21 cellular contexts compared by ENCODE assay signal in genomic region chr10:1406172-1406975, GRCh38.
"Had no signal": no experiment of that assay in that cellular context is flagged by ENCODE, and none has a peak within 500 bp of the region (broad histone marks: within the 10 kb centered on the region; RNA-seq: fewer than 3 reads in every experiment).

No MANE protein-coding gene starts in this region.

- H3K4me3 ChIP-seq: body of pancreas, gastroesophageal sphincter, left lung, right lobe of liver, skin epidermis, transverse colon had no signal

- H3K27me3 Mint-ChIP-seq: activated naive CD4-positive, alpha-beta T cell treated with anti-CD3 and anti-CD28 coated beads, Interleukin-2, amount 50 U/mL, for 24 hours; dendritic cell treated with granulocyte-macrophage colony-stimulating factor and Interleukin-4, amounts not matched to agents 40 ng/mL and 50 ng/mL, for 4 days had no signal

- H3K36me3 ChIP-seq: gastroesophageal sphincter, left lung, right lobe of liver, transverse colon had no signal

- H3K27ac Mint-ChIP-seq: activated CD4-positive, alpha-beta T cell treated with anti-CD3 and anti-CD28 coated beads for 36 hours; activated naive CD4-positive, alpha-beta T cell treated with anti-CD3 and anti-CD28 coated beads, Interleukin-2, amount 50 U/mL, for 24 hours; dendritic cell treated with granulocyte-macrophage colony-stimulating factor and Interleukin-4, amounts not matched to agents 40 ng/mL and 50 ng/mL, for 4 days; natural killer cell treated with Interleukin-12 subunit alpha and Interleukin-12 subunit beta and Interleukin-15 and Interleukin-18, amount 100 ng/mL, for 72 hours; stimulated activated memory B cell treated with anti-CD40 and anti-IgM and Interleukin-4, amounts not matched to agents 10 μg/mL and 1 μg/mL and 100 μg/mL, for 72 hours had no signal

- H3K4me1 ChIP-seq: body of pancreas, gastroesophageal sphincter, left lung, right lobe of liver, transverse colon had no signal

- H3K27me3 ChIP-seq: body of pancreas, right lobe of liver had no signal

- ATAC-seq: activated CD4-positive, alpha-beta T cell treated with anti-CD3 and anti-CD28 coated beads for 36 hours; body of pancreas; gastroesophageal sphincter; left lung; natural killer cell treated with Interleukin-12 subunit alpha and Interleukin-12 subunit beta and Interleukin-15 and Interleukin-18, amount 100 ng/mL, for 72 hours; right lobe of liver; stimulated activated memory B cell treated with anti-CD40 and anti-IgM and Interleukin-4, amounts not matched to agents 10 μg/mL and 1 μg/mL and 100 μg/mL, for 72 hours had no signal

- H3K27ac ChIP-seq: body of pancreas, gastroesophageal sphincter, left lung, right lobe of liver, skin epidermis, transverse colon had no signal

- DNase-seq: activated CD4-positive, alpha-beta T cell treated with anti-CD3 and anti-CD28 coated beads for 36 hours; activated CD4-positive, alpha-beta T cell treated with anti-CD3 and anti-CD28 coated beads, Interleukin-2, amount 50 U/mL, for 4 hours; activated gamma-delta T cell treated with Interleukin-2 at 50 U/mL for 16 hours; activated T-cell treated with anti-CD3 and anti-CD28 coated beads for 4 hours; anterior cingulate cortex; body of pancreas; effector CD8-positive, alpha-beta T cell; kidney; left lung; mammary epithelial cell; midbrain; stimulated activated CD4-positive, alpha-beta T cell treated with anti-CD3 and anti-CD28 coated beads, Interleukin-2, amount 100 ng/mL, for 24 hours; T-helper 9 cell; transverse colon had no signal

- H3K36me3 Mint-ChIP-seq: activated naive CD4-positive, alpha-beta T cell treated with anti-CD3 and anti-CD28 coated beads, Interleukin-2, amount 50 U/mL, for 24 hours; natural killer cell treated with Interleukin-12 subunit alpha and Interleukin-12 subunit beta and Interleukin-15 and Interleukin-18, amount 100 ng/mL, for 72 hours; stimulated activated memory B cell treated with anti-CD40 and anti-IgM and Interleukin-4, amounts not matched to agents 10 μg/mL and 1 μg/mL and 100 μg/mL, for 72 hours had no signal

- H3K9me3 ChIP-seq: body of pancreas, gastroesophageal sphincter, left lung, right lobe of liver, transverse colon had no signal

- H3K4me1 Mint-ChIP-seq: activated CD4-positive, alpha-beta T cell treated with anti-CD3 and anti-CD28 coated beads for 36 hours; activated naive CD4-positive, alpha-beta T cell treated with anti-CD3 and anti-CD28 coated beads, Interleukin-2, amount 50 U/mL, for 24 hours; stimulated activated memory B cell treated with anti-CD40 and anti-IgM and Interleukin-4, amounts not matched to agents 10 μg/mL and 1 μg/mL and 100 μg/mL, for 72 hours had no signal

- H3K4me3 Mint-ChIP-seq: activated CD4-positive, alpha-beta T cell treated with anti-CD3 and anti-CD28 coated beads for 36 hours; activated naive CD4-positive, alpha-beta T cell treated with anti-CD3 and anti-CD28 coated beads, Interleukin-2, amount 50 U/mL, for 24 hours; dendritic cell treated with granulocyte-macrophage colony-stimulating factor and Interleukin-4, amounts not matched to agents 40 ng/mL and 50 ng/mL, for 4 days; natural killer cell treated with Interleukin-12 subunit alpha and Interleukin-12 subunit beta and Interleukin-15 and Interleukin-18, amount 100 ng/mL, for 72 hours; stimulated activated memory B cell treated with anti-CD40 and anti-IgM and Interleukin-4, amounts not matched to agents 10 μg/mL and 1 μg/mL and 100 μg/mL, for 72 hours had no signal

- H3K9me3 Mint-ChIP-seq: activated naive CD4-positive, alpha-beta T cell treated with anti-CD3 and anti-CD28 coated beads, Interleukin-2, amount 50 U/mL, for 24 hours; dendritic cell treated with granulocyte-macrophage colony-stimulating factor and Interleukin-4, amounts not matched to agents 40 ng/mL and 50 ng/mL, for 4 days; natural killer cell treated with Interleukin-12 subunit alpha and Interleukin-12 subunit beta and Interleukin-15 and Interleukin-18, amount 100 ng/mL, for 72 hours; stimulated activated memory B cell treated with anti-CD40 and anti-IgM and Interleukin-4, amounts not matched to agents 10 μg/mL and 1 μg/mL and 100 μg/mL, for 72 hours had no signal
